In the genomic region with DNA sequence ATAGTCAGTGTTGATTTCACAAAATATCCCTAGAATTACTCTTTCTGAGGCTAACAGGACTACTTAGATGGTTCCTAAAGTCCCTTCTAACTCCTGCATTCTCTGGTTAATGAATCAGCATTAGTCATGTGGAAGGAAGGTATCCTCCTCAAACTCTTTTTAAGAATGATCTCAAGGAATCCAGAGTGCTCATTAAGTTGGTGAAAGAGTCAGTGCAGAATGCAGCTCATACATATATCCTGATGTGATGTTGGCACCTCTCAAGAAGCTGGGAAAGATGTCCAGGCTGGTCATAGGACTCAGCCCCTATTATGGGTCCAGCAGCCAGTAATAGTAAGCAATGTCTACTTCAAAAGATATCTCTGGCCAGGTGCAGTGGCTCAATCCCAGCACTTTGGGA, we compare ENCODE assay signal across 12 cellular contexts.
DNase-seq lines count a peak whose midpoint lies in the region; TF ChIP-seq lines count a peak whose summit lies in the region.
"Had no signal": no experiment of that assay in that cellular context is flagged by ENCODE, and none has a peak within 500 bp of the region (broad histone marks: within the 10 kb centered on the region; RNA-seq: fewer than 3 reads in every experiment).

No MANE protein-coding gene starts in this region.

- H3K27ac ChIP-seq in epithelial cell of prostate (peak overlapping the region; percentile 20), transverse colon (no peak overlapping the region)

- no peaks in the 10 kb centered on the region for H3K9me3 ChIP-seq in transverse colon
- H3K9me3 ChIP-seq: Caco-2 had no signal

- no peak for TF ChIP-seq CTCF in transverse colon (IDR thresholded peaks at IDR 0.05)

- peak; percentile 85 for DNase-seq in GM04503 (ENCODE audit: low read depth)
- DNase-seq in RPMI7951 (ENCODE audit: low read depth): peak; percentile 87
- peak; percentile 26 for DNase-seq in epithelial cell of prostate (ENCODE audit: low read depth, low spot score)
- DNase-seq in renal cortical epithelial cell (ENCODE audit: low read depth): peak; percentile 93
- DNase-seq in transverse colon: no peak
- DNase-seq in SK-N-DZ (ENCODE audit: low spot score): no peak
- no peak for DNase-seq in H7
- no peak for DNase-seq in activated CD4-positive, alpha-beta T cell treated with anti-CD3 and anti-CD28 coated beads for 1 hour
- DNase-seq: Caco-2, GOT3, KG1, NCI-H2107 had no signal

- H3K4me1 ChIP-seq in transverse colon: peaks cover 20 to 26% (median 24%) of the 10 kb centered on the region in 4 donors

- no peak overlapping the region for H3K4me3 ChIP-seq in transverse colon
- H3K4me3 ChIP-seq in H7 (ENCODE audit: insufficient read depth, low read depth, low read length): no peak overlapping the region

- H3K27me3 ChIP-seq in transverse colon (no peaks in the 10 kb centered on the region), H7 (ENCODE audit: control insufficient read depth, insufficient read depth, low read length) (peaks cover 6% of the 10 kb centered on the region; the same call in 1 of the 2 replicates)

- in situ Hi-C loops in transverse colon (cut with MboI; ENCODE audit: low pct_ligation_motif_present in 1 of 4, low pct_unique_long_range_greater_than_20kb in 1 of 4, low sequenced_read_pairs in 3 of 4): no loop called here

- H3K36me3 ChIP-seq in transverse colon (no peaks in the 10 kb centered on the region), H7 (replicated peaks; ENCODE audit: control insufficient read depth, insufficient read depth, low read length) (no peaks in the 10 kb centered on the region)

- TF ChIP-seq EP300 in transverse colon (IDR thresholded peaks at IDR 0.05; ENCODE audit: low read depth): no peak

- no peak for TF ChIP-seq POLR2A in transverse colon (IDR thresholded peaks at IDR 0.05)

- intact Hi-C loops in transverse colon (cut with DNase I; ENCODE audit: low total_unique reads): no loop called here

Comparison
In these comparisons a context has a peak if more than half of its experiments do, and no peak if none do; other contexts are left out.
1. DNase-seq: peak in GM04503 (single experiment), RPMI7951 (single experiment), epithelial cell of prostate (single experiment) and renal cortical epithelial cell (single experiment); none in transverse colon (single experiment), SK-N-DZ (single experiment), H7 (single experiment) and activated CD4-positive, alpha-beta T cell treated with anti-CD3 and anti-CD28 coated beads for 1 hour (single experiment).